Comparison of ENCODE assay signal across 8 cellular contexts in the genomic region with DNA sequence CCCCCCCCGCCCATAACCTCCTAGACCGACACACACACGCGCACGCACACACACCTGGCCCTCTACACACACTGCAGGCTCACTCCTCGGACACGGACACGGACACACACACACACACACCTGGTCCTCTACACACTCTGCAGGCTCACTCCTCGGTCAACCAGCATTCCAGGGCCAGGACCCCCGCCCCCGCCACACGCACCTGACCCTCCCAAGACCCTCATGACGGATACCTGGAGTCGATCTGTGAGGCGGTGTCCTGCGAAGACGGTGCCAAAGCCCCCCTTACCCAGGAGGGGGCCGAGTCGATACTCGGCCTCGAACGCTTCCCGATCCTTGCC. TPM values are rescaled to one million over a fixed set of nuclear protein-coding genes. Genes with fewer than 3 reads are reported as not detected.
DNase-seq lines count a peak whose midpoint lies in the region; ATAC-seq and TF ChIP-seq lines count a peak whose summit lies in the region.

No MANE protein-coding gene starts in this region.

- no peaks in the 10 kb centered on the region for H3K9me3 Mint-ChIP-seq in activated CD8-positive, alpha-beta T cell treated with anti-CD3 and anti-CD28 coated beads for 36 hours
- no peaks in the 10 kb centered on the region for H3K9me3 Mint-ChIP-seq in stimulated activated naive CD8-positive, alpha-beta T cell treated with anti-CD3 and anti-CD28 coated beads, Interleukin-15, amount 100 ng/mL, for 72 hours

- H3K4me1 ChIP-seq in iPS-15b (ENCODE audit: control insufficient read depth, insufficient read depth, low read length): peaks cover 13% of the 10 kb centered on the region

- no peak for ATAC-seq in activated CD8-positive, alpha-beta T cell treated with anti-CD3 and anti-CD28 coated beads for 36 hours
- no peak for ATAC-seq in stimulated activated naive CD8-positive, alpha-beta T cell treated with anti-CD3 and anti-CD28 coated beads, Interleukin-15, amount 100 ng/mL, for 72 hours
- no peak for ATAC-seq in HG03342 (IDR thresholded peaks at IDR 0.05; ENCODE audit: unreplicated experiment)

- H3K4me1 Mint-ChIP-seq in activated CD8-positive, alpha-beta T cell treated with anti-CD3 and anti-CD28 coated beads for 36 hours (ENCODE audit: low read depth): peaks cover 46% of the 10 kb centered on the region
- peaks cover 64% of the 10 kb centered on the region for H3K4me1 Mint-ChIP-seq in stimulated activated naive CD8-positive, alpha-beta T cell treated with anti-CD3 and anti-CD28 coated beads, Interleukin-15, amount 100 ng/mL, for 72 hours

- POLR2A ChIA-PET in activated CD8-positive, alpha-beta T cell treated with anti-CD3 and anti-CD28 coated beads for 36 hours (lab: Charles Lee): interaction anchor here (1.0 to 8.2 kb wide), 2 partner anchors 20 to 21 kb away, joined by 3 to 172 read pairs; no protein-coding TSS in a partner anchor

- H3K9ac ChIP-seq in iPS-15b (ENCODE audit: low read depth, low read length): peak overlapping the region; percentile 94

- no peaks in the 10 kb centered on the region for H3K27me3 ChIP-seq in iPS-15b (ENCODE audit: control insufficient read depth, insufficient read depth, low read length)

- H3K4me3 ChIP-seq in iPS-15b (ENCODE audit: low read depth, low read length): peak overlapping the region; percentile 94

- peak; percentile 63 for DNase-seq in DMS53 (lab: John Stamatoyannopoulos, UW)
- DNase-seq in DMS53 treated with DMSO at 0.1 percent for 48 hours (lab: John Stamatoyannopoulos, UW; ENCODE audit: unreplicated experiment): no peak
- DNase-seq in activated CD8-positive, alpha-beta T cell treated with anti-CD3 and anti-CD28 coated beads for 36 hours: peak; percentile 4
- no peak for DNase-seq in stimulated activated naive CD8-positive, alpha-beta T cell treated with anti-CD3 and anti-CD28 coated beads, Interleukin-15, amount 100 ng/mL, for 72 hours
- DNase-seq in activated gamma-delta T cell (lab: John Stamatoyannopoulos, UW): no peak
- no peak for DNase-seq in middle frontal gyrus (ENCODE audit: extremely low spot score, low spot score)

- H3K4me3 Mint-ChIP-seq in activated CD8-positive, alpha-beta T cell treated with anti-CD3 and anti-CD28 coated beads for 36 hours: peak overlapping the region; percentile 96
- H3K4me3 Mint-ChIP-seq in stimulated activated naive CD8-positive, alpha-beta T cell treated with anti-CD3 and anti-CD28 coated beads, Interleukin-15, amount 100 ng/mL, for 72 hours: peak overlapping the region; percentile 91 to 92

- intact Hi-C loops in activated CD8-positive, alpha-beta T cell treated with anti-CD3 and anti-CD28 coated beads for 36 hours (cut with micrococcal nuclease): no loop called here

- CTCF ChIA-PET in activated CD8-positive, alpha-beta T cell treated with anti-CD3 and anti-CD28 coated beads for 36 hours (lab: Charles Lee): no interaction called here

- no peak for TF ChIP-seq CTCF in activated CD8-positive, alpha-beta T cell treated with anti-CD3 and anti-CD28 coated beads for 36 hours (IDR thresholded peaks at IDR 0.05)

- H3K9me3 ChIP-seq in iPS-15b (ENCODE audit: control insufficient read depth, insufficient read depth, low read length): peaks cover 3% of the 10 kb centered on the region

- peaks cover 41% of the 10 kb centered on the region for H3K36me3 ChIP-seq in iPS-15b (ENCODE audit: control insufficient read depth, insufficient read depth, low read length)

- H3K27me3 Mint-ChIP-seq in activated CD8-positive, alpha-beta T cell treated with anti-CD3 and anti-CD28 coated beads for 36 hours: no peaks in the 10 kb centered on the region
- no peaks in the 10 kb centered on the region for H3K27me3 Mint-ChIP-seq in stimulated activated naive CD8-positive, alpha-beta T cell treated with anti-CD3 and anti-CD28 coated beads, Interleukin-15, amount 100 ng/mL, for 72 hours

- H3K36me3 Mint-ChIP-seq in activated CD8-positive, alpha-beta T cell treated with anti-CD3 and anti-CD28 coated beads for 36 hours (ENCODE audit: low read depth): peaks cover 69% of the 10 kb centered on the region

- peak overlapping the region; percentile 98 for H3K27ac Mint-ChIP-seq in activated CD8-positive, alpha-beta T cell treated with anti-CD3 and anti-CD28 coated beads for 36 hours
- peak overlapping the region; percentile 98 to 99 for H3K27ac Mint-ChIP-seq in stimulated activated naive CD8-positive, alpha-beta T cell treated with anti-CD3 and anti-CD28 coated beads, Interleukin-15, amount 100 ng/mL, for 72 hours

RNA-seq across cellular contexts. Expression of a gene that starts 0.6 kb away (rescaled TPM):
- 100 to 1,000 TPM; 169 to 177 TPM for total RNA-seq in activated CD8-positive, alpha-beta T cell treated with anti-CD3 and anti-CD28 coated beads for 36 hours

RNA-seq across cellular contexts. Expression of a gene that starts 6.8 kb away (rescaled TPM):
- total RNA-seq in activated CD8-positive, alpha-beta T cell treated with anti-CD3 and anti-CD28 coated beads for 36 hours: 10 to 100 TPM; 14.7 to 15.0 TPM

RNA-seq across cellular contexts. Expression of a gene that starts 20.5 kb away (rescaled TPM):
- total RNA-seq in activated CD8-positive, alpha-beta T cell treated with anti-CD3 and anti-CD28 coated beads for 36 hours: 10 to 100 TPM; 63.9 to 66.5 TPM

RNA-seq across cellular contexts. Expression of a gene that starts 20.7 kb away (rescaled TPM):
- total RNA-seq in activated CD8-positive, alpha-beta T cell treated with anti-CD3 and anti-CD28 coated beads for 36 hours: 10 to 100 TPM; 50.1 to 52.2 TPM

RNA-seq across cellular contexts. Expression of a gene that starts 39.1 kb away (rescaled TPM):
- 10 to 100 TPM; 50.6 to 51.5 TPM for total RNA-seq in activated CD8-positive, alpha-beta T cell treated with anti-CD3 and anti-CD28 coated beads for 36 hours

Comparison
In these comparisons a context has a peak if more than half of its experiments do, and no peak if none do; other contexts are left out.
1. DNase-seq: peak in DMS53 (single experiment) and activated CD8-positive, alpha-beta T cell treated with anti-CD3 and anti-CD28 coated beads for 36 hours (single experiment); none in DMS53 treated with DMSO at 0.1 percent for 48 hours (single experiment), stimulated activated naive CD8-positive, alpha-beta T cell treated with anti-CD3 and anti-CD28 coated beads, Interleukin-15, amount 100 ng/mL, for 72 hours (0 of 2), activated gamma-delta T cell (single experiment) and middle frontal gyrus (single experiment).